ENCODE assay signal across 26 cellular contexts in the genomic region with DNA sequence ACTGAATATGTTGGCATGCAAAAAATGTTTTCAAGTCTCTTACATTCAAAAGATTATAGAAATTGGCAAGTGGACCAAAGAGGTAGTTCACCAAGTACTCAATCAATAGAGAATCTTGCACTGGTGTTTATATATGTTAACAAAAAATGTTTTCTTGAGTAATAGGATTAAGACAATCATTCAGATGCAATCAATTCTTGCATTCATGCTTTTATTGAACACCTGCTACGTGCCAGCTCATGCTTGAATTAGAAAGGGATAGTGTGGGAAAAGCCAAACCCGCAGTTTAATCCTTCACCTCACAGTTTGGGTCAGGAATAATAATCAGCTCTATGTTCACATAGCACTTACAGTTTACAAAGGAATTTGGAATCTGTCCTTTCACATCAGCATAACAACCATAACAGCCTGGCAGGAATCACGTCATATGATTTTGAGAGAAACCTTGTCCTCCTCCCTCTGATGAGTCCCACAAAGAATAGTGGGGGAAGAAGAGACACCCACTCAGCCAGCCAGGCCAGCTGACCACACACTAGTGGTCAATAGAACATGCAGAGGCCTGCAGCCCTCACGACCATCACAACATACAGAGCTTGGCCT. TPM values are rescaled to one million over a fixed set of nuclear protein-coding genes. Genes with fewer than 3 reads are reported as not detected.
"Had no signal": no experiment of that assay in that cellular context is flagged by ENCODE, and none has a peak within 500 bp of the region (broad histone marks: within the 10 kb centered on the region; RNA-seq: fewer than 3 reads in every experiment).

No MANE protein-coding gene starts in this region.

- ATAC-seq: HepG2, Panc1, PC-3 had no signal

- H3K27me3 ChIP-seq: MG63, SJSA1 had no signal

- DNase-seq: IMR-90; Karpas-422; KG1; MG63; NCI-H1092; NCI-H1105 treated with DMSO at 0.1 percent for 48 hours; NCI-H1417 treated with DMSO at 0.1 percent for 48 hours; NCI-H146; NCI-H1694 treated with DMSO at 0.1 percent for 48 hours; NCI-H1930; NCI-H2081; NCI-H2107; NCI-H2227 treated with DMSO at 0.1 percent for 48 hours; NCI-H526 treated with DMSO at 0.1 percent for 48 hours; NCI-H748 treated with DMSO at 0.1 percent for 48 hours; NK-92 treated with Interleukin-12 subunit alpha and Interleukin-12 subunit beta, amount 100 ng/mL, for 24 hours; PC-3; SHP77 treated with DMSO at 0.1 percent for 48 hours had no signal

- H3K36me3 ChIP-seq: MG63, SJSA1 had no signal

- H3K9me3 ChIP-seq: MG63, SJSA1 had no signal

- H3K4me1 ChIP-seq: SJSA1 had no signal

- H3K4me3 ChIP-seq: MG63, SJSA1, SK-N-MC had no signal

- H3K27ac ChIP-seq: RWPE1, SJSA1, SK-N-MC had no signal

RNA-seq across cellular contexts. Expression of a gene that starts 36.8 kb away (rescaled TPM):
- total RNA-seq: HT1080, NCI-H460, OCI-LY7, PC-3, SJSA1 had no signal
